20 cellular contexts compared by ENCODE assay signal in genomic region chr10:34713875-34714274, GRCh38.
DNase-seq lines count a peak whose midpoint lies in the region; ATAC-seq, FAIRE-seq and TF ChIP-seq lines count a peak whose summit lies in the region.
"Had no signal": no experiment of that assay in that cellular context is flagged by ENCODE, and none has a peak within 500 bp of the region (broad histone marks: within the 10 kb centered on the region; RNA-seq: fewer than 3 reads in every experiment).

No MANE protein-coding gene starts in this region.

- no peaks in the 10 kb centered on the region for H3K9me2 ChIP-seq in HCT116 (ENCODE audit: insufficient read depth)

- RAD21 ChIA-PET in HCT116 (lab: Charles Lee; ENCODE audit: low non-redundant PET in 1 of 2, low total read pairs in 2 of 2, uncharacterized antibody in 2 of 2, unreplicated experiment in 2 of 2) = no interaction called here

- TF ChIP-seq POLR2A in HCT116 (IDR thresholded peaks at IDR 0.05; ENCODE audit: borderline replicate concordance, extremely low read depth, insufficient read depth, insufficient read length) = no peak
- TF ChIP-seq POLR2A in body of pancreas (IDR thresholded peaks at IDR 0.05) = no peak

- H3K4me1 ChIP-seq in HCT116 (ENCODE audit: control insufficient read depth in 1 of 2, insufficient read depth in 2 of 2, low read length in 2 of 2) (peaks cover 36 to 43% of the 10 kb centered on the region in 2 experiments), body of pancreas (peaks cover 56% of the 10 kb centered on the region)

- ATAC-seq in HCT116 (no peak), SK-N-SH treated with all-trans-retinoic acid at 6 μM for 48 hours (peak; percentile 52), body of pancreas (no peak), HG02678 (IDR thresholded peaks at IDR 0.05; ENCODE audit: unreplicated experiment) (no peak)
- ATAC-seq: activated CD4-positive, CD25-positive, alpha-beta regulatory T cell treated with anti-CD3 and anti-CD28 coated beads, Interleukin-2, amount 50 U/mL, for 24 hours; activated CD8-positive, alpha-beta memory T cell treated with anti-CD3 and anti-CD28 coated beads, Interleukin-2, amount 10 ng/mL, durations not matched to agents 7 days and 5 days had no signal

- no TSS peak for BruUV-seq in HCT116 (replicated peaks; lab: Mats Ljungman, UMichigan)

- DNase-seq in HCT116 (ENCODE audit: low read depth, low spot score) (no peak), fibroblast of villous mesenchyme (ENCODE audit: low read depth) (peak; percentile 76), urothelium cell line (ENCODE audit: low spot score) (peak; percentile 41), body of pancreas (no peak), SK-N-DZ (ENCODE audit: low spot score) (no peak)
- DNase-seq: activated CD8-positive, alpha-beta memory T cell treated with anti-CD3 and anti-CD28 coated beads, Interleukin-2, amount 10 ng/mL, durations not matched to agents 7 days and 5 days; activated gamma-delta T cell; brain microvascular endothelial cell; CD4-positive, alpha-beta T cell; effector CD4-positive, alpha-beta T cell; NCI-H1048; NCI-H2107; NCI-H774; sigmoid colon; stimulated activated CD4-positive, alpha-beta T cell treated with anti-CD3 and anti-CD28 coated beads, Interleukin-4, amount 100 ng/mL, for 24 hours; thyroid gland had no signal

- FAIRE-seq in urothelium cell line (lab: Jason Lieb, UNC) = no peak

- CTCF ChIA-PET in HCT116 (lab: Charles Lee) = interaction anchor here (1.8 kb wide), 1 partner anchor 19 kb away, joined by 6 read pairs; no protein-coding TSS in a partner anchor

- no peak for TF ChIP-seq CTCF in HCT116 (IDR thresholded peaks at IDR 0.05 in 2 of 3, conservative IDR thresholded peaks at IDR 0.05 in 1 of 3; ENCODE audit: borderline replicate concordance in 1 of 3, insufficient read depth in 1 of 3, low read depth in 2 of 3, low read length in 2 of 3)
- TF ChIP-seq CTCF in fibroblast of villous mesenchyme (IDR thresholded peaks at IDR 0.05; ENCODE audit: insufficient read depth, low read depth, low read length) = no peak
- TF ChIP-seq CTCF in body of pancreas (IDR thresholded peaks at IDR 0.05) = no peak

- H3K9ac ChIP-seq in HCT116 (ENCODE audit: low read length) = no peak overlapping the region

- H3K79me2 ChIP-seq in HCT116 (ENCODE audit: insufficient read depth, low read length) = peaks cover 58% of the 10 kb centered on the region

- H3K27ac ChIP-seq in HCT116 (ENCODE audit: low read depth, low read length) (no peak overlapping the region), body of pancreas (peak overlapping the region in 2 of 4 donors; percentile 10 to 28)
- H3K27ac ChIP-seq: brain microvascular endothelial cell, neutrophil, thyroid gland had no signal

- H3K27me3 ChIP-seq in HCT116 (ENCODE audit: insufficient read depth, low read length) = no peaks in the 10 kb centered on the region
- H3K27me3 ChIP-seq in body of pancreas = no peaks in the 10 kb centered on the region
- H3K27me3 ChIP-seq: brain microvascular endothelial cell, sigmoid colon, thyroid gland had no signal

- no peaks in the 10 kb centered on the region for H4K20me1 ChIP-seq in HCT116 (ENCODE audit: insufficient read depth)

- H3K9me3 ChIP-seq in HCT116 (ENCODE audit: control insufficient read depth in 1 of 2, insufficient read depth in 1 of 2, low read depth in 1 of 2, low read length in 2 of 2) (no peaks in the 10 kb centered on the region), body of pancreas (no peaks in the 10 kb centered on the region)
- H3K9me3 ChIP-seq: neutrophil, sigmoid colon, thyroid gland had no signal

- intact Hi-C loops in HCT116 (cut with micrococcal nuclease) (no loop called here), body of pancreas (cut with DNase I) (no loop called here)

- no peak overlapping the region for H2AFZ ChIP-seq in HCT116 (ENCODE audit: low read depth, low read length, poor library complexity, severe bottlenecking)

- H3K36me3 ChIP-seq in HCT116 (ENCODE audit: control insufficient read depth in 1 of 2, insufficient read depth in 2 of 2, low read length in 2 of 2) (no peaks in the 10 kb centered on the region), body of pancreas (replicated peaks in 1 of 2; ENCODE audit: insufficient read depth in 1 of 2, low read depth in 2 of 2) (no peaks in the 10 kb centered on the region)
- H3K36me3 ChIP-seq: brain microvascular endothelial cell, neutrophil, sigmoid colon, thyroid gland had no signal

- H3K4me2 ChIP-seq in HCT116 (ENCODE audit: low read length) = peak overlapping the region; percentile 17; the same call in 1 of the 2 replicates

- TF ChIP-seq RAD21 in HCT116 (IDR thresholded peaks at IDR 0.05; ENCODE audit: low read depth) = no peak

- POLR2A ChIA-PET in HCT116 (lab: Charles Lee) = no interaction called here

- H3K4me3 ChIP-seq in HCT116 (replicated peaks in 1 of 2; ENCODE audit: low read depth in 1 of 2, low read length in 2 of 2) (no peak overlapping the region), fibroblast of villous mesenchyme (ENCODE audit: low read depth, low read length) (no peak overlapping the region), body of pancreas (no peak overlapping the region)
- H3K4me3 ChIP-seq: sigmoid colon, thyroid gland had no signal

- WGBS in body of pancreas, 2 donors = 21 to 23% methylated on average over 1 of the region's 1 CpG

TF ChIP-seq in HCT116, 20 proteins besides CTCF, POLR2A, EP300 and RAD21:
- TF ChIP-seq FOSL1 (IDR thresholded peaks at IDR 0.05; ENCODE audit: low read depth) = 0 out of 2 replicates have a peak, but pooled peaks have one; percentile 14
- no peak for TF ChIP-seq ELF1 (IDR thresholded peaks at IDR 0.05; ENCODE audit: borderline replicate concordance, low read depth)
- 0 out of 2 replicates have a peak, but pooled peaks have one; percentile 15 for TF ChIP-seq JUND (IDR thresholded peaks at IDR 0.05)
TF ChIP-seq in HCT116: peak in this region for 2.

TF ChIP-seq in SK-N-SH treated with all-trans-retinoic acid at 6 μM for 48 hours, 23 proteins besides CTCF, POLR2A, EP300 and RAD21:
- TF ChIP-seq ZNF565 (CRISPR knock-in tag; conservative IDR thresholded peaks at IDR 0.05; ENCODE audit: low read depth) (no peak), RARB (CRISPR knock-in tag; IDR thresholded peaks at IDR 0.05) (no peak), ARNTL (CRISPR knock-in tag; IDR thresholded peaks at IDR 0.05; ENCODE audit: borderline replicate concordance, low read depth) (no peak), PATZ1 (CRISPR knock-in tag; IDR thresholded peaks at IDR 0.05; ENCODE audit: borderline replicate concordance) (no peak), CREB5 (CRISPR knock-in tag; IDR thresholded peaks at IDR 0.05; ENCODE audit: low read depth) (no peak), PPARA (CRISPR knock-in tag; IDR thresholded peaks at IDR 0.05; ENCODE audit: borderline replicate concordance) (no peak)

Comparison
In these comparisons a context has a peak if more than half of its experiments do, and no peak if none do; other contexts are left out.
1. DNase-seq: peak in fibroblast of villous mesenchyme (single experiment) and urothelium cell line (single experiment); none in HCT116 (single experiment), body of pancreas (0 of 4) and SK-N-DZ (single experiment).